39 cellular contexts compared by ENCODE assay signal in genomic region chr14:88967299-88967698, GRCh38.
"Had no signal": no experiment of that assay in that cellular context is flagged by ENCODE, and none has a peak within 500 bp of the region (broad histone marks: within the 10 kb centered on the region; RNA-seq: fewer than 3 reads in every experiment).

No MANE protein-coding gene starts in this region.

- H3K9me3 Mint-ChIP-seq: activated naive CD4-positive, alpha-beta T cell treated with anti-CD3 and anti-CD28 coated beads for 36 hours; activated naive CD4-positive, alpha-beta T cell treated with anti-CD3 and anti-CD28 coated beads, Interleukin-2, amount 10 ng/mL, durations not matched to agents 7 days and 5 days; activated naive CD4-positive, alpha-beta T cell treated with anti-CD3 and anti-CD28 coated beads, Interleukin-2, amount 50 U/mL, for 24 hours; activated naive CD4-positive, alpha-beta T cell treated with anti-CD3 and anti-CD28 coated beads, Interleukin-2, amount 50 U/mL, for 72 hours; activated naive CD8-positive, alpha-beta T cell treated with anti-CD3 and anti-CD28 coated beads for 36 hours; activated naive CD8-positive, alpha-beta T cell treated with anti-CD3 and anti-CD28 coated beads, Interleukin-2, amount 10 ng/mL, durations not matched to agents 7 days and 5 days; activated naive CD8-positive, alpha-beta T cell treated with anti-CD3 and anti-CD28 coated beads, Interleukin-2, amount 50 U/mL, for 24 hours; activated T-cell treated with anti-CD3 and anti-CD28 coated beads, Interleukin-2, amount 50 U/mL, for 24 hours; activated T-cell treated with anti-CD3 and anti-CD28 coated beads, Interleukin-2, amount 50 U/mL, for 4 hours; activated T-cell treated with anti-CD3 and anti-CD28 coated beads, Interleukin-2, amount 50 U/mL, for 72 hours; activated T-helper 1 cell treated with anti-CD3 and anti-CD28 coated beads, Interleukin-12 subunit alpha, Interleukin-12 subunit beta, Interleukin-2, Interleukin-4 antibody, amounts not matched to agents 30 ng/mL and 10 ng/mL and 1 ng/mL, durations not matched to agents 14 hours and 24 hours and 36 hours; activated T-helper 2 cell treated with anti-CD3 and anti-CD28 coated beads, Interferon-gamma antibody, Interleukin-2, Interleukin-4, amounts not matched to agents 10 μg/mL and 5 μg/mL and 100 μg/mL, durations not matched to agents 14 hours and 24 hours and 36 hours; central memory CD8-positive, alpha-beta T cell had no signal

- H3K4me1 Mint-ChIP-seq: activated naive CD4-positive, alpha-beta T cell treated with anti-CD3 and anti-CD28 coated beads, Interleukin-2, amount 10 ng/mL, durations not matched to agents 7 days and 5 days; activated naive CD4-positive, alpha-beta T cell treated with anti-CD3 and anti-CD28 coated beads, Interleukin-2, amount 50 U/mL, for 24 hours; activated naive CD8-positive, alpha-beta T cell treated with anti-CD3 and anti-CD28 coated beads for 36 hours; activated naive CD8-positive, alpha-beta T cell treated with anti-CD3 and anti-CD28 coated beads, Interleukin-2, amount 10 ng/mL, durations not matched to agents 7 days and 5 days; activated naive CD8-positive, alpha-beta T cell treated with anti-CD3 and anti-CD28 coated beads, Interleukin-2, amount 50 U/mL, for 24 hours; activated T-helper 17 cell treated with anti-CD3 and anti-CD28 coated beads, Interleukin-2, amount 50 U/mL, for 72 hours; brain; central memory CD8-positive, alpha-beta T cell had no signal

- FAIRE-seq: astrocyte, bronchial epithelial cell had no signal

- DNase-seq: activated effector memory CD4-positive, alpha-beta T cell treated with anti-CD3 and anti-CD28 coated beads, Interleukin-2, amount 50 U/mL, for 16 hours; activated effector memory CD4-positive, alpha-beta T cell treated with Interleukin-2 at 50 U/mL for 16 hours; activated gamma-delta T cell; activated gamma-delta T cell treated with Interleukin-2 at 50 U/mL for 16 hours; activated naive CD4-positive, alpha-beta T cell; activated naive CD4-positive, alpha-beta T cell treated with anti-CD3 and anti-CD28 coated beads for 36 hours; activated naive CD4-positive, alpha-beta T cell treated with anti-CD3 and anti-CD28 coated beads, Interleukin-2, amount 10 ng/mL, durations not matched to agents 7 days and 5 days; activated naive CD4-positive, alpha-beta T cell treated with anti-CD3 and anti-CD28 coated beads, Interleukin-2, amount 50 U/mL, for 16 hours; activated naive CD4-positive, alpha-beta T cell treated with Interleukin-2 at 50 U/mL for 16 hours; activated naive CD8-positive, alpha-beta T cell treated with anti-CD3 and anti-CD28 coated beads for 36 hours; activated naive CD8-positive, alpha-beta T cell treated with anti-CD3 and anti-CD28 coated beads, Interleukin-2, amount 10 ng/mL, durations not matched to agents 7 days and 5 days; activated naive CD8-positive, alpha-beta T cell treated with anti-CD3 and anti-CD28 coated beads, Interleukin-2, amount 50 U/mL, for 24 hours; activated T-cell treated with anti-CD3 and anti-CD28 coated beads, Interleukin-2, amount 50 U/mL, for 24 hours; activated T-cell treated with anti-CD3 and anti-CD28 coated beads, Interleukin-2, amount 50 U/mL, for 4 hours; activated T-cell treated with anti-CD3 and anti-CD28 coated beads, Interleukin-2, amount 50 U/mL, for 48 hours; activated T-cell treated with anti-CD3 and anti-CD28 coated beads, Interleukin-2, amount 50 U/mL, for 72 hours; adrenal gland; amniotic stem cell; amygdala; anterior cingulate cortex; aorta; body of pancreas; brain microvascular endothelial cell; caudate nucleus; central memory CD4-positive, alpha-beta T cell; cerebellar nuclear complex had no signal

- H3K4me1 ChIP-seq: adrenal gland, ascending aorta, body of pancreas, breast epithelium had no signal

- H3K4me3 Mint-ChIP-seq: activated naive CD4-positive, alpha-beta T cell treated with anti-CD3 and anti-CD28 coated beads for 36 hours; activated naive CD4-positive, alpha-beta T cell treated with anti-CD3 and anti-CD28 coated beads, Interleukin-2, amount 10 ng/mL, durations not matched to agents 7 days and 5 days; activated naive CD4-positive, alpha-beta T cell treated with anti-CD3 and anti-CD28 coated beads, Interleukin-2, amount 50 U/mL, for 24 hours; activated naive CD8-positive, alpha-beta T cell; activated naive CD8-positive, alpha-beta T cell treated with anti-CD3 and anti-CD28 coated beads for 36 hours; activated naive CD8-positive, alpha-beta T cell treated with anti-CD3 and anti-CD28 coated beads, Interleukin-2, amount 10 ng/mL, durations not matched to agents 7 days and 5 days; activated naive CD8-positive, alpha-beta T cell treated with anti-CD3 and anti-CD28 coated beads, Interleukin-2, amount 50 U/mL, for 24 hours; activated T-cell treated with anti-CD3 and anti-CD28 coated beads, Interleukin-2, amount 50 U/mL, for 24 hours; activated T-cell treated with anti-CD3 and anti-CD28 coated beads, Interleukin-2, amount 50 U/mL, for 4 hours; activated T-cell treated with anti-CD3 and anti-CD28 coated beads, Interleukin-2, amount 50 U/mL, for 72 hours; activated T-helper 1 cell treated with anti-CD3 and anti-CD28 coated beads, Interleukin-12 subunit alpha, Interleukin-12 subunit beta, Interleukin-2, Interleukin-4 antibody, amounts not matched to agents 30 ng/mL and 10 ng/mL and 1 ng/mL, durations not matched to agents 14 hours and 24 hours and 36 hours; activated T-helper 17 cell treated with anti-CD3 and anti-CD28 coated beads, Interleukin-2, amount 50 U/mL, for 72 hours; brain; central memory CD8-positive, alpha-beta T cell had no signal

- H3K9me3 ChIP-seq: adrenal gland, ascending aorta, body of pancreas, breast epithelium had no signal

- H3K27me3 Mint-ChIP-seq: activated naive CD8-positive, alpha-beta T cell treated with anti-CD3 and anti-CD28 coated beads, Interleukin-2, amount 10 ng/mL, durations not matched to agents 7 days and 5 days had no signal

- H3K36me3 Mint-ChIP-seq: activated naive CD4-positive, alpha-beta T cell treated with anti-CD3 and anti-CD28 coated beads, Interleukin-2, amount 10 ng/mL, durations not matched to agents 7 days and 5 days; activated naive CD4-positive, alpha-beta T cell treated with anti-CD3 and anti-CD28 coated beads, Interleukin-2, amount 50 U/mL, for 24 hours; activated naive CD4-positive, alpha-beta T cell treated with anti-CD3 and anti-CD28 coated beads, Interleukin-2, amount 50 U/mL, for 72 hours; activated naive CD8-positive, alpha-beta T cell; activated naive CD8-positive, alpha-beta T cell treated with anti-CD3 and anti-CD28 coated beads for 36 hours; activated naive CD8-positive, alpha-beta T cell treated with anti-CD3 and anti-CD28 coated beads, Interleukin-2, amount 10 ng/mL, durations not matched to agents 7 days and 5 days; brain had no signal

- H3K36me3 ChIP-seq: adrenal gland, ascending aorta, brain microvascular endothelial cell, breast epithelium, cardiac muscle cell had no signal

- H3K4me3 ChIP-seq: adrenal gland, ascending aorta, body of pancreas, breast epithelium, cardiac muscle cell had no signal

- H3K27ac ChIP-seq: adrenal gland, ascending aorta, body of pancreas, brain microvascular endothelial cell, breast epithelium, cardiac muscle cell had no signal

- H3K27ac Mint-ChIP-seq: activated naive CD4-positive, alpha-beta T cell treated with anti-CD3 and anti-CD28 coated beads for 36 hours; activated naive CD4-positive, alpha-beta T cell treated with anti-CD3 and anti-CD28 coated beads, Interleukin-2, amount 10 ng/mL, durations not matched to agents 7 days and 5 days; activated naive CD4-positive, alpha-beta T cell treated with anti-CD3 and anti-CD28 coated beads, Interleukin-2, amount 50 U/mL, for 24 hours; activated naive CD4-positive, alpha-beta T cell treated with anti-CD3 and anti-CD28 coated beads, Interleukin-2, amount 50 U/mL, for 72 hours; activated naive CD8-positive, alpha-beta T cell; activated naive CD8-positive, alpha-beta T cell treated with anti-CD3 and anti-CD28 coated beads for 36 hours; activated naive CD8-positive, alpha-beta T cell treated with anti-CD3 and anti-CD28 coated beads, Interleukin-2, amount 10 ng/mL, durations not matched to agents 7 days and 5 days; activated naive CD8-positive, alpha-beta T cell treated with anti-CD3 and anti-CD28 coated beads, Interleukin-2, amount 50 U/mL, for 24 hours; activated T-cell treated with anti-CD3 and anti-CD28 coated beads, Interleukin-2, amount 50 U/mL, for 24 hours; activated T-cell treated with anti-CD3 and anti-CD28 coated beads, Interleukin-2, amount 50 U/mL, for 72 hours; activated T-helper 1 cell treated with anti-CD3 and anti-CD28 coated beads, Interleukin-12 subunit alpha, Interleukin-12 subunit beta, Interleukin-2, Interleukin-4 antibody, amounts not matched to agents 30 ng/mL and 10 ng/mL and 1 ng/mL, durations not matched to agents 14 hours and 24 hours and 36 hours; activated T-helper 17 cell treated with anti-CD3 and anti-CD28 coated beads, Interleukin-2, amount 50 U/mL, for 72 hours; activated T-helper 2 cell treated with anti-CD3 and anti-CD28 coated beads, Interferon-gamma antibody, Interleukin-2, Interleukin-4, amounts not matched to agents 10 μg/mL and 5 μg/mL and 100 μg/mL, durations not matched to agents 14 hours and 24 hours and 36 hours; brain had no signal

- H3K27me3 ChIP-seq: adrenal gland, ascending aorta, body of pancreas, brain microvascular endothelial cell, breast epithelium, cardiac muscle cell had no signal

- ATAC-seq: activated naive CD4-positive, alpha-beta T cell treated with anti-CD3 and anti-CD28 coated beads, Interleukin-2, amount 50 U/mL, for 72 hours; activated naive CD8-positive, alpha-beta T cell treated with anti-CD3 and anti-CD28 coated beads, Interleukin-2, amount 50 U/mL, for 24 hours; activated T-cell treated with anti-CD3 and anti-CD28 coated beads, Interleukin-2, amount 50 U/mL, for 4 hours; activated T-cell treated with anti-CD3 and anti-CD28 coated beads, Interleukin-2, amount 50 U/mL, for 72 hours; activated T-helper 17 cell treated with anti-CD3 and anti-CD28 coated beads, Interleukin-2, amount 50 U/mL, for 72 hours; body of pancreas had no signal
